20 cellular contexts compared by ENCODE assay signal in the genomic region with DNA sequence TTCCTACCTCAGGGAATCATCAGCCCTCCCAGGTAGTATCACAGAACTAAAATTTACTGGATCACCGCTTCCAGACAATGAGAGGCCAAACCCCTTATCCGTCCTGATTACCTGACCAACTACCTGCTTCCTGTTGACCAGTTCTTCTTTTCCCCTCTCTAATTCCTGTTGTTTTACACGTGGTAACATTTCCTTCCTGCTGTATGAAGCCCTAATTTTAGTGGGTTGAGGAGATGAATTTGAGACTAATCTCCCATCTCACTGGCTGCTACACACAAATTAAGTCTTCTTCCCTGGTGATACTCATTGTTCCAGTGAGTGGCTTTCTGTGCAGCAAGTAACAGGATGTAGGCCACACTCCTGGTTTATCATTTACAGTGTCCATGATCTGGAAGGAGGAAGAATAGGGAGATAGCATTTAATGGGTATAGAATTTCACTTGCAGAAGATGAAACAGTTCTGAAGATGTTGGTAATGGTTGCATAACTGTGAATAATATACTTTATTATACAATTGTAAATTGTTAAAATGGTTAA.
"Had no signal": no experiment of that assay in that cellular context is flagged by ENCODE, and none has a peak within 500 bp of the region (broad histone marks: within the 10 kb centered on the region; RNA-seq: fewer than 3 reads in every experiment).

No MANE protein-coding gene starts in this region.

- ATAC-seq: left ventricle myocardium superior; naive thymus-derived CD8-positive, alpha-beta T cell; T-cell had no signal

- H3K36me3 ChIP-seq: colonic mucosa, neural progenitor cell, thoracic aorta had no signal

- DNase-seq: activated CD4-positive, alpha-beta T cell treated with anti-CD3 and anti-CD28 coated beads, Interleukin-2, amount 50 U/mL, for 48 hours; activated CD8-positive, alpha-beta memory T cell treated with anti-CD3 and anti-CD28 coated beads, Interleukin-2, amount 50 U/mL, for 48 hours; activated naive CD4-positive, alpha-beta T cell treated with Interleukin-2 at 50 U/mL for 16 hours; activated T-cell treated with anti-CD3 and anti-CD28 coated beads, Interleukin-2, amount 50 U/mL, for 48 hours; amygdala; colonic mucosa; erythroblast; foreskin fibroblast; left ventricle myocardium superior; mammary epithelial cell; naive thymus-derived CD8-positive, alpha-beta T cell; stimulated activated CD4-positive, alpha-beta T cell treated with anti-CD3 and anti-CD28 coated beads, Interleukin-4, amount 100 ng/mL, for 24 hours; stimulated activated naive CD4-positive, alpha-beta T cell treated with Interleukin-2 at 50 U/mL for 16 hours; T-cell had no signal

- H3K4me1 Mint-ChIP-seq: mesothelial cell of epicardium; naive thymus-derived CD8-positive, alpha-beta T cell; T-cell had no signal

- H3K27me3 Mint-ChIP-seq: naive thymus-derived CD8-positive, alpha-beta T cell; progenitor cell of endocrine pancreas; T-cell; type B pancreatic cell had no signal

- H3K27ac Mint-ChIP-seq: mesothelial cell of epicardium; naive thymus-derived CD8-positive, alpha-beta T cell; neural progenitor cell; progenitor cell of endocrine pancreas; T-cell; T-helper 2 cell treated with Interferon-gamma antibody and Interleukin-4, amounts not matched to agents 5 μg/mL and 100 μg/mL, for 36 hours; type B pancreatic cell had no signal

- H3K4me3 Mint-ChIP-seq: mesothelial cell of epicardium; naive thymus-derived CD8-positive, alpha-beta T cell; neural progenitor cell; T-cell; T-helper 2 cell treated with Interferon-gamma antibody and Interleukin-4, amounts not matched to agents 5 μg/mL and 100 μg/mL, for 36 hours; type B pancreatic cell had no signal

- H3K9me3 Mint-ChIP-seq: mesothelial cell of epicardium; naive thymus-derived CD8-positive, alpha-beta T cell; neural progenitor cell; type B pancreatic cell had no signal

- H3K36me3 Mint-ChIP-seq: mesothelial cell of epicardium; naive thymus-derived CD8-positive, alpha-beta T cell; neural progenitor cell; T-cell; type B pancreatic cell had no signal

- H3K4me3 ChIP-seq: colonic mucosa, neural progenitor cell, thoracic aorta had no signal

- H3K27me3 ChIP-seq: colonic mucosa, neural progenitor cell had no signal
